ENCODE assay signal across 16 cellular contexts in genomic region chr4:175469519-175469918, GRCh38.
DNase-seq lines count a peak whose midpoint lies in the region; ATAC-seq and TF ChIP-seq lines count a peak whose summit lies in the region.
"Had no signal": no experiment of that assay in that cellular context is flagged by ENCODE, and none has a peak within 500 bp of the region (broad histone marks: within the 10 kb centered on the region; RNA-seq: fewer than 3 reads in every experiment).

No MANE protein-coding gene starts in this region.

- no peaks in the 10 kb centered on the region for H3K9me3 ChIP-seq in SJSA1 (replicated peaks)
- H3K9me3 ChIP-seq in CD4-positive, alpha-beta memory T cell (ENCODE audit: control insufficient read depth in 1 of 2, low read length in 2 of 2): no peaks in the 10 kb centered on the region
- H3K9me3 ChIP-seq: Caco-2, suprapubic skin had no signal

- H3K4me3 ChIP-seq in SJSA1 (no peak overlapping the region), foreskin fibroblast (ENCODE audit: low read depth in 1 of 2, low read length in 2 of 2) (no peak overlapping the region)
- H3K4me3 ChIP-seq in CD4-positive, alpha-beta memory T cell (ENCODE audit: low read length in 2 of 2): no peak overlapping the region
- H3K4me3 ChIP-seq: smooth muscle cell, suprapubic skin had no signal

- peaks cover 13% of the 10 kb centered on the region for H3K4me1 ChIP-seq in SJSA1 (replicated peaks)
- H3K4me1 ChIP-seq in CD4-positive, alpha-beta memory T cell (ENCODE audit: insufficient read depth, low read length): no peaks in the 10 kb centered on the region
- H3K4me1 ChIP-seq: Caco-2, suprapubic skin had no signal

- H3K27ac Mint-ChIP-seq in CD4-positive, alpha-beta memory T cell: no peak overlapping the region
- H3K27ac Mint-ChIP-seq: activated naive CD8-positive, alpha-beta T cell treated with anti-CD3 and anti-CD28 coated beads, Interleukin-2, amount 50 U/mL, for 24 hours; activated T-cell treated with anti-CD3 and anti-CD28 coated beads, Interleukin-2, amount 50 U/mL, for 24 hours; natural killer cell had no signal

- POLR2A ChIA-PET in CD4-positive, alpha-beta memory T cell (lab: Charles Lee; ENCODE audit: partially characterized antibody): no interaction called here

- H3K36me3 ChIP-seq in SJSA1: no peaks in the 10 kb centered on the region
- H3K36me3 ChIP-seq in CD4-positive, alpha-beta memory T cell (ENCODE audit: insufficient read depth, low read length): no peaks in the 10 kb centered on the region
- H3K36me3 ChIP-seq: suprapubic skin had no signal

- TF ChIP-seq CTCF in foreskin fibroblast (IDR thresholded peaks at IDR 0.05; ENCODE audit: low read depth, low read length): no peak

- no peaks in the 10 kb centered on the region for H3K27me3 ChIP-seq in SJSA1 (replicated peaks)
- no peaks in the 10 kb centered on the region for H3K27me3 ChIP-seq in CD4-positive, alpha-beta memory T cell (ENCODE audit: insufficient read depth, low read length)
- H3K27me3 ChIP-seq: suprapubic skin had no signal

- H3K9me3 Mint-ChIP-seq in CD4-positive, alpha-beta memory T cell: peaks cover 0 to 16% (median 9%) of the 10 kb centered on the region in 8 donors

- ATAC-seq in GM18519 (IDR thresholded peaks at IDR 0.05; ENCODE audit: low FRiP score, unreplicated experiment) (no peak), GM19324 (IDR thresholded peaks at IDR 0.05; ENCODE audit: low FRiP score, unreplicated experiment) (no peak)
- no peak for ATAC-seq in activated CD4-positive, CD25-positive, alpha-beta regulatory T cell treated with anti-CD3 and anti-CD28 coated beads, Interleukin-2, amount 50 U/mL, for 24 hours
- ATAC-seq: activated naive CD8-positive, alpha-beta T cell treated with anti-CD3 and anti-CD28 coated beads, Interleukin-2, amount 50 U/mL, for 24 hours; left colon; natural killer cell had no signal

- CTCF ChIA-PET in CD4-positive, alpha-beta memory T cell (lab: Charles Lee; ENCODE audit: partially characterized antibody): no interaction called here

- no peaks in the 10 kb centered on the region for H3K27me3 Mint-ChIP-seq in CD4-positive, alpha-beta memory T cell
- H3K27me3 Mint-ChIP-seq: activated naive CD8-positive, alpha-beta T cell treated with anti-CD3 and anti-CD28 coated beads, Interleukin-2, amount 50 U/mL, for 24 hours; activated T-cell treated with anti-CD3 and anti-CD28 coated beads, Interleukin-2, amount 50 U/mL, for 24 hours had no signal

- DNase-seq in NCI-H82 (lab: John Stamatoyannopoulos, UW) (peak; percentile 24), NCI-H82 treated with DMSO at 0.1 percent for 48 hours (lab: John Stamatoyannopoulos, UW; ENCODE audit: unreplicated experiment) (no peak), SJSA1 (ENCODE audit: low read depth in 1 of 2, low spot score in 2 of 2) (peak; percentile 20 to 46), foreskin fibroblast (peak; percentile 7 to 60)
- no peak for DNase-seq in CD4-positive, alpha-beta memory T cell
- DNase-seq: activated naive CD8-positive, alpha-beta T cell treated with anti-CD3 and anti-CD28 coated beads, Interleukin-2, amount 50 U/mL, for 24 hours; activated T-cell treated with anti-CD3 and anti-CD28 coated beads, Interleukin-2, amount 50 U/mL, for 24 hours; Caco-2; left colon; natural killer cell; NCI-H2029 treated with DMSO at 0.1 percent for 48 hours had no signal

- no peaks in the 10 kb centered on the region for H3K4me1 Mint-ChIP-seq in CD4-positive, alpha-beta memory T cell
- H3K4me1 Mint-ChIP-seq: activated naive CD8-positive, alpha-beta T cell treated with anti-CD3 and anti-CD28 coated beads, Interleukin-2, amount 50 U/mL, for 24 hours; natural killer cell had no signal

- H3K27ac ChIP-seq in SJSA1: no peak overlapping the region
- no peak overlapping the region for H3K27ac ChIP-seq in CD4-positive, alpha-beta memory T cell (ENCODE audit: low read depth, low read length)
- H3K27ac ChIP-seq: suprapubic skin had no signal

- no peaks in the 10 kb centered on the region for H3K36me3 Mint-ChIP-seq in CD4-positive, alpha-beta memory T cell
- H3K36me3 Mint-ChIP-seq: natural killer cell had no signal

- no peak overlapping the region for H3K4me3 Mint-ChIP-seq in CD4-positive, alpha-beta memory T cell
- H3K4me3 Mint-ChIP-seq: activated naive CD8-positive, alpha-beta T cell treated with anti-CD3 and anti-CD28 coated beads, Interleukin-2, amount 50 U/mL, for 24 hours; activated T-cell treated with anti-CD3 and anti-CD28 coated beads, Interleukin-2, amount 50 U/mL, for 24 hours; natural killer cell had no signal

- intact Hi-C loops in CD4-positive, alpha-beta memory T cell (cut with micrococcal nuclease): no loop called here

Comparison
In these comparisons a context has a peak if more than half of its experiments do, and no peak if none do; other contexts are left out.
1. DNase-seq: peak in NCI-H82 (single experiment), SJSA1 (2 of 2) and foreskin fibroblast (2 of 2); none in NCI-H82 treated with DMSO at 0.1 percent for 48 hours (single experiment) and CD4-positive, alpha-beta memory T cell (0 of 5).